In genomic region chr17:37358830-37359681, GRCh38 we compare ENCODE assay signal across 1 cellular context.
TF ChIP-seq lines count a peak whose summit lies in the region.

No MANE protein-coding gene starts in this region.

TF ChIP-seq in HepG2, 621 proteins besides CTCF, POLR2A, EP300 and RAD21 (continued from another document and continues in another):
- TF ChIP-seq, protein P1, sequence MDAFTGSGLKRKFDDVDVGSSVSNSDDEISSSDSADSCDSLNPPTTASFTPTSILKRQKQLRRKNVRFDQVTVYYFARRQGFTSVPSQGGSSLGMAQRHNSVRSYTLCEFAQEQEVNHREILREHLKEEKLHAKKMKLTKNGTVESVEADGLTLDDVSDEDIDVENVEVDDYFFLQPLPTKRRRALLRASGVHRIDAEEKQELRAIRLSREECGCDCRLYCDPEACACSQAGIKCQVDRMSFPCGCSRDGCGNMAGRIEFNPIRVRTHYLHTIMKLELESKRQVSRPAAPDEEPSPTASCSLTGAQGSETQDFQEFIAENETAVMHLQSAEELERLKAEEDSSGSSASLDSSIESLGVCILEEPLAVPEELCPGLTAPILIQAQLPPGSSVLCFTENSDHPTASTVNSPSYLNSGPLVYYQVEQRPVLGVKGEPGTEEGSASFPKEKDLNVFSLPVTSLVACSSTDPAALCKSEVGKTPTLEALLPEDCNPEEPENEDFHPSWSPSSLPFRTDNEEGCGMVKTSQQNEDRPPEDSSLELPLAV (CRISPR knock-in tag; conservative IDR thresholded peaks at IDR 0.05; ENCODE audit: low read depth): no peak
- TF ChIP-seq, protein P2, sequence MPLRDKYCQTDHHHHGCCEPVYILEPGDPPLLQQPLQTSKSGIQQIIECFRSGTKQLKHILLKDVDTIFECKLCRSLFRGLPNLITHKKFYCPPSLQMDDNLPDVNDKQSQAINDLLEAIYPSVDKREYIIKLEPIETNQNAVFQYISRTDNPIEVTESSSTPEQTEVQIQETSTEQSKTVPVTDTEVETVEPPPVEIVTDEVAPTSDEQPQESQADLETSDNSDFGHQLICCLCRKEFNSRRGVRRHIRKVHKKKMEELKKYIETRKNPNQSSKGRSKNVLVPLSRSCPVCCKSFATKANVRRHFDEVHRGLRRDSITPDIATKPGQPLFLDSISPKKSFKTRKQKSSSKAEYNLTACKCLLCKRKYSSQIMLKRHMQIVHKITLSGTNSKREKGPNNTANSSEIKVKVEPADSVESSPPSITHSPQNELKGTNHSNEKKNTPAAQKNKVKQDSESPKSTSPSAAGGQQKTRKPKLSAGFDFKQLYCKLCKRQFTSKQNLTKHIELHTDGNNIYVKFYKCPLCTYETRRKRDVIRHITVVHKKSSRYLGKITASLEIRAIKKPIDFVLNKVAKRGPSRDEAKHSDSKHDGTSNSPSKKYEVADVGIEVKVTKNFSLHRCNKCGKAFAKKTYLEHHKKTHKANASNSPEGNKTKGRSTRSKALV (CRISPR knock-in tag; IDR thresholded peaks at IDR 0.05): no peak
- TF ChIP-seq JUND (CRISPR knock-in tag; IDR thresholded peaks at IDR 0.05) (no peak), YEATS2 (CRISPR knock-in tag; IDR thresholded peaks at IDR 0.05; ENCODE audit: borderline replicate concordance) (no peak), NFE2 (CRISPR knock-in tag; IDR thresholded peaks at IDR 0.05) (no peak), RARA (CRISPR knock-in tag; IDR thresholded peaks at IDR 0.05) (peak; percentile 73; the same call in 1 of the 2 replicates), ZSCAN12 (CRISPR knock-in tag; IDR thresholded peaks at IDR 0.05) (no peak), KIAA2018 (CRISPR knock-in tag; IDR thresholded peaks at IDR 0.05; ENCODE audit: borderline replicate concordance) (0 out of 2 replicates have a peak, but pooled peaks have one; percentile 48), KLF9 (CRISPR knock-in tag; IDR thresholded peaks at IDR 0.05; ENCODE audit: low read depth) (0 out of 2 replicates have a peak, but pooled peaks have one; percentile 15), HOXA9 (CRISPR knock-in tag; IDR thresholded peaks at IDR 0.05; ENCODE audit: borderline replicate concordance) (no peak), NFKBIZ (CRISPR knock-in tag; IDR thresholded peaks at IDR 0.05) (no peak), ARID3A (IDR thresholded peaks at IDR 0.05; ENCODE audit: low read depth, low read length) (0 out of 2 replicates have a peak, but pooled peaks have one; percentile 24), ZNF614 (CRISPR knock-in tag; IDR thresholded peaks at IDR 0.05; ENCODE audit: borderline replicate concordance) (no peak; the same call in 1 of the 2 replicates), SNRNP70 (IDR thresholded peaks at IDR 0.05; ENCODE audit: low read depth, low read length) (no peak), ZNF441 (CRISPR knock-in tag; IDR thresholded peaks at IDR 0.05; ENCODE audit: borderline replicate concordance) (0 out of 2 replicates have a peak, but pooled peaks have one; percentile 51), WIZ (CRISPR knock-in tag; IDR thresholded peaks at IDR 0.05) (no peak), ZNF296 (CRISPR knock-in tag; conservative IDR thresholded peaks at IDR 0.05) (no peak), REPIN1 (CRISPR knock-in tag; IDR thresholded peaks at IDR 0.05; ENCODE audit: borderline replicate concordance, low read depth) (peak; percentile 20; the same call in 1 of the 2 replicates), ZFYVE20 (CRISPR knock-in tag; IDR thresholded peaks at IDR 0.05; ENCODE audit: borderline replicate concordance, low read depth) (no peak), MTF1 (CRISPR knock-in tag; IDR thresholded peaks at IDR 0.05) (no peak)
- TF ChIP-seq, protein P3, sequence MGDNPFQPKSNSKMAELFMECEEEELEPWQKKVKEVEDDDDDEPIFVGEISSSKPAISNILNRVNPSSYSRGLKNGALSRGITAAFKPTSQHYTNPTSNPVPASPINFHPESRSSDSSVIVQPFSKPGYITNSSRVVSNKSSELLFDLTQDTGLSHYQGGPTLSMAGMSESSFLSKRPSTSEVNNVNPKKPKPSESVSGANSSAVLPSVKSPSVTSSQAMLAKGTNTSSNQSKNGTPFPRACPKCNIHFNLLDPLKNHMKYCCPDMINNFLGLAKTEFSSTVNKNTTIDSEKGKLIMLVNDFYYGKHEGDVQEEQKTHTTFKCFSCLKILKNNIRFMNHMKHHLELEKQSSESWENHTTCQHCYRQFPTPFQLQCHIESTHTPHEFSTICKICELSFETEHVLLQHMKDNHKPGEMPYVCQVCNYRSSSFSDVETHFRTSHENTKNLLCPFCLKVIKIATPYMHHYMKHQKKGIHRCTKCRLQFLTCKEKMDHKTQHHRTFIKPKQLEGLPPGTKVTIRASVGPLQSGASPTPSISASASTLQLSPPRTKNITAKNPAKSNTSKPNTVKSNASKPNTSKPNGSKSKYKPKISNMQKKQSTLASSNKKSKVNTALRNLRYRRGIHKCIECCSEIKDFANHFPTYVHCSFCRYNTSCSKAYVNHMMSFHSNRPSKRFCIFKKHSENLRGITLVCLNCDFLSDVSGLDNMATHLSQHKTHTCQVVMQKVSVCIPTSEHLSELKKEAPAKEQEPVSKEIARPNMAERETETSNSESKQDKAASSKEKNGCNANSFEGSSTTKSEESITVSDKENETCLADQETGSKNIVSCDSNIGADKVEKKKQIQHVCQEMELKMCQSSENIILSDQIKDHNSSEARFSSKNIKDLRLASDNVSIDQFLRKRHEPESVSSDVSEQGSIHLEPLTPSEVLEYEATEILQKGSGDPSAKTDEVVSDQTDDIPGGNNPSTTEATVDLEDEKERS (CRISPR knock-in tag; IDR thresholded peaks at IDR 0.05): no peak
- TF ChIP-seq, protein P4, sequence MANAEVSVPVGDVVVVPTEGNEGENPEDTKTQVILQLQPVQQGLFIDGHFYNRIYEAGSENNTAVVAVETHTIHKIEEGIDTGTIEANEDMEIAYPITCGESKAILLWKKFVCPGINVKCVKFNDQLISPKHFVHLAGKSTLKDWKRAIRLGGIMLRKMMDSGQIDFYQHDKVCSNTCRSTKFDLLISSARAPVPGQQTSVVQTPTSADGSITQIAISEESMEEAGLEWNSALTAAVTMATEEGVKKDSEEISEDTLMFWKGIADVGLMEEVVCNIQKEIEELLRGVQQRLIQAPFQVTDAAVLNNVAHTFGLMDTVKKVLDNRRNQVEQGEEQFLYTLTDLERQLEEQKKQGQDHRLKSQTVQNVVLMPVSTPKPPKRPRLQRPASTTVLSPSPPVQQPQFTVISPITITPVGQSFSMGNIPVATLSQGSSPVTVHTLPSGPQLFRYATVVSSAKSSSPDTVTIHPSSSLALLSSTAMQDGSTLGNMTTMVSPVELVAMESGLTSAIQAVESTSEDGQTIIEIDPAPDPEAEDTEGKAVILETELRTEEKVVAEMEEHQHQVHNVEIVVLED (CRISPR knock-in tag; IDR thresholded peaks at IDR 0.05; ENCODE audit: borderline replicate concordance): peak; percentile 61
- TF ChIP-seq, protein P5, sequence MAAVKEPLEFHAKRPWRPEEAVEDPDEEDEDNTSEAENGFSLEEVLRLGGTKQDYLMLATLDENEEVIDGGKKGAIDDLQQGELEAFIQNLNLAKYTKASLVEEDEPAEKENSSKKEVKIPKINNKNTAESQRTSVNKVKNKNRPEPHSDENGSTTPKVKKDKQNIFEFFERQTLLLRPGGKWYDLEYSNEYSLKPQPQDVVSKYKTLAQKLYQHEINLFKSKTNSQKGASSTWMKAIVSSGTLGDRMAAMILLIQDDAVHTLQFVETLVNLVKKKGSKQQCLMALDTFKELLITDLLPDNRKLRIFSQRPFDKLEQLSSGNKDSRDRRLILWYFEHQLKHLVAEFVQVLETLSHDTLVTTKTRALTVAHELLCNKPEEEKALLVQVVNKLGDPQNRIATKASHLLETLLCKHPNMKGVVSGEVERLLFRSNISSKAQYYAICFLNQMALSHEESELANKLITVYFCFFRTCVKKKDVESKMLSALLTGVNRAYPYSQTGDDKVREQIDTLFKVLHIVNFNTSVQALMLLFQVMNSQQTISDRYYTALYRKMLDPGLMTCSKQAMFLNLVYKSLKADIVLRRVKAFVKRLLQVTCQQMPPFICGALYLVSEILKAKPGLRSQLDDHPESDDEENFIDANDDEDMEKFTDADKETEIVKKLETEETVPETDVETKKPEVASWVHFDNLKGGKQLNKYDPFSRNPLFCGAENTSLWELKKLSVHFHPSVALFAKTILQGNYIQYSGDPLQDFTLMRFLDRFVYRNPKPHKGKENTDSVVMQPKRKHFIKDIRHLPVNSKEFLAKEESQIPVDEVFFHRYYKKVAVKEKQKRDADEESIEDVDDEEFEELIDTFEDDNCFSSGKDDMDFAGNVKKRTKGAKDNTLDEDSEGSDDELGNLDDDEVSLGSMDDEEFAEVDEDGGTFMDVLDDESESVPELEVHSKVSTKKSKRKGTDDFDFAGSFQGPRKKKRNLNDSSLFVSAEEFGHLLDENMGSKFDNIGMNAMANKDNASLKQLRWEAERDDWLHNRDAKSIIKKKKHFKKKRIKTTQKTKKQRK (IDR thresholded peaks at IDR 0.05; ENCODE audit: low read length): no peak
- TF ChIP-seq, protein P6, sequence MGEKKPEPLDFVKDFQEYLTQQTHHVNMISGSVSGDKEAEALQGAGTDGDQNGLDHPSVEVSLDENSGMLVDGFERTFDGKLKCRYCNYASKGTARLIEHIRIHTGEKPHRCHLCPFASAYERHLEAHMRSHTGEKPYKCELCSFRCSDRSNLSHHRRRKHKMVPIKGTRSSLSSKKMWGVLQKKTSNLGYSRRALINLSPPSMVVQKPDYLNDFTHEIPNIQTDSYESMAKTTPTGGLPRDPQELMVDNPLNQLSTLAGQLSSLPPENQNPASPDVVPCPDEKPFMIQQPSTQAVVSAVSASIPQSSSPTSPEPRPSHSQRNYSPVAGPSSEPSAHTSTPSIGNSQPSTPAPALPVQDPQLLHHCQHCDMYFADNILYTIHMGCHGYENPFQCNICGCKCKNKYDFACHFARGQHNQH (CRISPR knock-in tag; IDR thresholded peaks at IDR 0.05): peak; percentile 26; the same call in 1 of the 2 replicates
